Comparison of ENCODE assay signal across 26 cellular contexts in the genomic region with DNA sequence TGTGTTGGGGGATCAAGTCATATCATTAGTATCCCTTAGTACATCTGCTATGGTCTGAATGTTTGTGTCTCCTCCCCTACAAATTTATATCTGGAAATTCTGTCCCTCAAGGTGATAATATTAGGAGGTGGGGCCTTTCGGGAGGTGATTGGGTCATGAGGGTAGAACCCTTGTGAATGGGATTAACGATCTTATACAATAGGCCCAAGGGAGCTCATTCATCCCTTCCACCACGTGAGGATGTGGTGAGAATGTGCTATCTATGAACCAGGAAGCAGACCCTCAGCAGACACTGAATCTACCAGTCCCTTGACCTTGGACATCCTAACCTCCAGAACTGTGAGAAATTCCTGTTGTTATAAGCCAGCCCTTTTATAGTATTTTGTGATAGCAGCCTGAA.
"Had no signal": no experiment of that assay in that cellular context is flagged by ENCODE, and none has a peak within 500 bp of the region (broad histone marks: within the 10 kb centered on the region; RNA-seq: fewer than 3 reads in every experiment).

No MANE protein-coding gene starts in this region.

- DNase-seq: stimulated activated CD4-positive, alpha-beta T cell treated with anti-CD3 and anti-CD28 coated beads, Interleukin-2, amount 100 ng/mL, for 48 hours; stimulated activated CD4-positive, alpha-beta T cell treated with anti-CD3 and anti-CD28 coated beads, Interleukin-4, amount 100 ng/mL, for 1 hour; stimulated activated CD4-positive, alpha-beta T cell treated with anti-CD3 and anti-CD28 coated beads, Interleukin-4, amount 100 ng/mL, for 24 hours; stimulated activated CD4-positive, alpha-beta T cell treated with anti-CD3 and anti-CD28 coated beads, Interleukin-4, amount 100 ng/mL, for 4 hours; stimulated activated CD8-positive, alpha-beta memory T cell treated with anti-CD3 and anti-CD28 coated beads, Interleukin-4, amount 100 ng/mL, for 48 hours; stimulated activated naive B cell treated with anti-CD40 and anti-IgM and Interleukin-4, amounts not matched to agents 10 μg/mL and 1 μg/mL and 100 μg/mL, for 72 hours; stimulated activated naive CD4-positive, alpha-beta T cell; stimulated activated naive CD4-positive, alpha-beta T cell treated with Interleukin-2 at 50 U/mL for 16 hours; stimulated activated naive CD8-positive, alpha-beta T cell treated with anti-CD3 and anti-CD28 coated beads, Interleukin-15, amount 100 ng/mL, for 72 hours; stimulated activated naive CD8-positive, alpha-beta T cell treated with anti-CD3 and anti-CD28 coated beads, Interleukin-15, Interleukin-2, amounts not matched to agents 100 U/mL and 50 U/mL, for 24 hours; stomach; substantia nigra; testis; thyroid gland; tibial artery; transverse colon; upper lobe of left lung; upper lobe of right lung; uterus had no signal

- FAIRE-seq: urothelium cell line had no signal

- H3K4me1 ChIP-seq: testis, upper lobe of right lung, uterus, vagina had no signal

- H3K4me3 ChIP-seq: stomach, suprapubic skin, testis, thoracic aorta, thyroid gland, tibial artery, tibial nerve, transverse colon, upper lobe of left lung, upper lobe of right lung, uterus, vagina had no signal

- ATAC-seq: stimulated activated effector memory CD8-positive, alpha-beta T cell treated with anti-CD3 and anti-CD28 coated beads, Interleukin-12 subunit alpha, Interleukin-12 subunit beta, amount 100 ng/mL, for 72 hours; stimulated activated memory B cell treated with anti-CD40 and anti-IgM and Interleukin-4, amounts not matched to agents 10 μg/mL and 1 μg/mL and 100 μg/mL, for 72 hours; stimulated activated naive B cell treated with anti-CD40 and anti-IgM and Interleukin-4, amounts not matched to agents 10 μg/mL and 1 μg/mL and 100 μg/mL, for 72 hours; stimulated activated naive CD8-positive, alpha-beta T cell treated with anti-CD3 and anti-CD28 coated beads, Interleukin-15, amount 100 ng/mL, for 72 hours; stimulated activated naive CD8-positive, alpha-beta T cell treated with anti-CD3 and anti-CD28 coated beads, Interleukin-15, Interleukin-2, amounts not matched to agents 100 U/mL and 50 U/mL, for 24 hours; upper lobe of right lung had no signal

- H3K27me3 ChIP-seq: suprapubic skin, testis, thyroid gland, tibial artery, tibial nerve, transverse colon, upper lobe of left lung, upper lobe of right lung, uterus, vagina had no signal

- H3K27ac ChIP-seq: stomach, suprapubic skin, testis, thoracic aorta, thyroid gland, tibial artery, tibial nerve, transverse colon, upper lobe of left lung, upper lobe of right lung, uterus, vagina had no signal

- H3K9me3 ChIP-seq: stomach, suprapubic skin, testis, thoracic aorta, thyroid gland, tibial artery, tibial nerve, transverse colon, upper lobe of left lung, upper lobe of right lung, uterus, vagina had no signal

- H3K36me3 ChIP-seq: stomach, suprapubic skin, thoracic aorta, thyroid gland, tibial artery, tibial nerve, transverse colon, upper lobe of left lung, upper lobe of right lung, uterus, vagina had no signal
